In the genomic region with DNA sequence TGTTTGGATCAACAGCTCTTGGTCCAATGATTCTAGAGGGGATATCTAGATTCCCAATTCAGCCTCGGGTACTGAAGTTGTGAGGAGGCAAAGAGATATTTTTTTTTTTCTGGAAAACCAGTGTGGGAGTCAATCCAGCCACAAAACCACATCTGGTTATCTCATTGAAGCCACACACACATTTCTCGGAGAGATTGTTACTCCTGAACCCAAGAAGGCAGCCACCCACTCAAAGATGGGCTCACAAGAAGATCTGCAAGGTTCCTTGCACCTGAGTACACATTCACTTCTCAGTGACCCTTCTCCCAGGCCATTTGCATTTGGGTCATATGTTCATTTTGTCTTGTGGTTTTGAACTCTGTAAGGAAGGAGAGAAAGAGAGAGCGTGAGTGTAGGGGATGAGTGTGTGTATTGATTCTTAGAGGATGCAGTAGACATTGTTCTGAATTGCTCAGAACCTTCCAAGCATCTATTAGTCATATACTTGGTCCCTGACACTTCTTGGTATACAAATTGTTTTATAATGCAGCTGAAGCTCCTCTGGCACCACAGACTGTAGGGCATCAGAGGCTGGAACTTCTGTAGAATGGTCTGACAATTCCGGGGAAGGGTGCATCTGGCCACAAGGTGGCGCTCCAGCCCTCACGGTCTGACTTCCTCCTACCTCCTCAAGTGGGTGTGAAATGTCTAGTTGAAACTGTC, we compare ENCODE assay signal across 1 cellular context.
A peak's percentile ranks its signal among the peaks of the same experiment; 100 is the strongest.
TF ChIP-seq lines count a peak whose summit lies in the region.

No MANE protein-coding gene starts in this region.

TF ChIP-seq in K562, 482 proteins besides CTCF, POLR2A, EP300 and RAD21 (continued from another document and continues in another):
- TF ChIP-seq ZBTB40 (IDR thresholded peaks at IDR 0.05) (no peak), ZBTB40 (CRISPR knock-in tag; IDR thresholded peaks at IDR 0.05) (no peak), KLF6 (CRISPR knock-in tag; IDR thresholded peaks at IDR 0.05; ENCODE audit: borderline replicate concordance) (no peak), PYGO2 (tag; IDR thresholded peaks at IDR 0.05) (no peak), HES1 (IDR thresholded peaks at IDR 0.05; ENCODE audit: low read depth) (peak; percentile 78), NFIX (CRISPR knock-in tag; IDR thresholded peaks at IDR 0.05; ENCODE audit: low read depth) (no peak), BDP1 (IDR thresholded peaks at IDR 0.05; ENCODE audit: insufficient read depth, insufficient read length) (no peak), RBM25 (IDR thresholded peaks at IDR 0.05; ENCODE audit: low read depth, low read length, severe bottlenecking) (no peak), E2F1 (CRISPR knock-in tag; IDR thresholded peaks at IDR 0.05) (no peak), BHLHE40 (IDR thresholded peaks at IDR 0.05; ENCODE audit: low read length) (0 out of 2 replicates have a peak, but pooled peaks have one; percentile 13), DPF2 (IDR thresholded peaks at IDR 0.05) (peak; percentile 91), ZNF511 (CRISPR knock-in tag; IDR thresholded peaks at IDR 0.05) (no peak), ZNF76 (CRISPR knock-in tag; IDR thresholded peaks at IDR 0.05; ENCODE audit: borderline replicate concordance) (no peak), ZZZ3 (IDR thresholded peaks at IDR 0.05) (no peak), ZBTB1 (CRISPR knock-in tag; IDR thresholded peaks at IDR 0.05; ENCODE audit: borderline replicate concordance, low read depth) (no peak), NCOA4 (IDR thresholded peaks at IDR 0.05; ENCODE audit: partially characterized antibody) (no peak), ZNF347 (CRISPR knock-in tag; IDR thresholded peaks at IDR 0.05; ENCODE audit: low read depth) (no peak), THRAP3 (IDR thresholded peaks at IDR 0.05; ENCODE audit: borderline replicate concordance) (no peak), OTX1 (CRISPR knock-in tag; IDR thresholded peaks at IDR 0.05) (no peak), CEBPG (CRISPR knock-in tag; IDR thresholded peaks at IDR 0.05) (no peak), CEBPG (tag; conservative IDR thresholded peaks at IDR 0.05 in 1 of 2, IDR thresholded peaks at IDR 0.05 in 1 of 2) (no peak), SMC3 (conservative IDR thresholded peaks at IDR 0.05; ENCODE audit: insufficient read depth, low read depth, low read length) (peak; percentile 79), SMARCA4 (IDR thresholded peaks at IDR 0.05) (peak; percentile 92), THRB (CRISPR knock-in tag; conservative IDR thresholded peaks at IDR 0.05) (no peak), ZKSCAN8 (CRISPR knock-in tag; IDR thresholded peaks at IDR 0.05) (no peak), IRF9 (tag; IDR thresholded peaks at IDR 0.05) (no peak), FOXK1 (CRISPR knock-in tag; IDR thresholded peaks at IDR 0.05; ENCODE audit: borderline replicate concordance) (no peak), DDX20 (tag; IDR thresholded peaks at IDR 0.05; ENCODE audit: low read depth) (no peak), KDM4B (IDR thresholded peaks at IDR 0.05; ENCODE audit: borderline replicate concordance in 2 of 2, low read depth in 1 of 2) (no peak), ZNF165 (CRISPR knock-in tag; IDR thresholded peaks at IDR 0.05; ENCODE audit: borderline replicate concordance) (no peak), CREB5 (CRISPR knock-in tag; IDR thresholded peaks at IDR 0.05) (no peak), GABPB1 (CRISPR knock-in tag; IDR thresholded peaks at IDR 0.05) (no peak), PCBP2 (IDR thresholded peaks at IDR 0.05; ENCODE audit: low read depth, low read length, poor library complexity, severe bottlenecking) (no peak), ZNF431 (CRISPR knock-in tag; IDR thresholded peaks at IDR 0.05) (no peak), ZNF143 (CRISPR knock-in tag; IDR thresholded peaks at IDR 0.05) (no peak), ZNF780A (CRISPR knock-in tag; IDR thresholded peaks at IDR 0.05) (no peak)
- TF ChIP-seq, protein P1, sequence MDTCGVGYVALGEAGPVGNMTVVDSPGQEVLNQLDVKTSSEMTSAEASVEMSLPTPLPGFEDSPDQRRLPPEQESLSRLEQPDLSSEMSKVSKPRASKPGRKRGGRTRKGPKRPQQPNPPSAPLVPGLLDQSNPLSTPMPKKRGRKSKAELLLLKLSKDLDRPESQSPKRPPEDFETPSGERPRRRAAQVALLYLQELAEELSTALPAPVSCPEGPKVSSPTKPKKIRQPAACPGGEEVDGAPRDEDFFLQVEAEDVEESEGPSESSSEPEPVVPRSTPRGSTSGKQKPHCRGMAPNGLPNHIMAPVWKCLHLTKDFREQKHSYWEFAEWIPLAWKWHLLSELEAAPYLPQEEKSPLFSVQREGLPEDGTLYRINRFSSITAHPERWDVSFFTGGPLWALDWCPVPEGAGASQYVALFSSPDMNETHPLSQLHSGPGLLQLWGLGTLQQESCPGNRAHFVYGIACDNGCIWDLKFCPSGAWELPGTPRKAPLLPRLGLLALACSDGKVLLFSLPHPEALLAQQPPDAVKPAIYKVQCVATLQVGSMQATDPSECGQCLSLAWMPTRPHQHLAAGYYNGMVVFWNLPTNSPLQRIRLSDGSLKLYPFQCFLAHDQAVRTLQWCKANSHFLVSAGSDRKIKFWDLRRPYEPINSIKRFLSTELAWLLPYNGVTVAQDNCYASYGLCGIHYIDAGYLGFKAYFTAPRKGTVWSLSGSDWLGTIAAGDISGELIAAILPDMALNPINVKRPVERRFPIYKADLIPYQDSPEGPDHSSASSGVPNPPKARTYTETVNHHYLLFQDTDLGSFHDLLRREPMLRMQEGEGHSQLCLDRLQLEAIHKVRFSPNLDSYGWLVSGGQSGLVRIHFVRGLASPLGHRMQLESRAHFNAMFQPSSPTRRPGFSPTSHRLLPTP (IDR thresholded peaks at IDR 0.05; ENCODE audit: borderline replicate concordance, extremely low read depth, insufficient read length) = no peak
- TF ChIP-seq, protein P2, sequence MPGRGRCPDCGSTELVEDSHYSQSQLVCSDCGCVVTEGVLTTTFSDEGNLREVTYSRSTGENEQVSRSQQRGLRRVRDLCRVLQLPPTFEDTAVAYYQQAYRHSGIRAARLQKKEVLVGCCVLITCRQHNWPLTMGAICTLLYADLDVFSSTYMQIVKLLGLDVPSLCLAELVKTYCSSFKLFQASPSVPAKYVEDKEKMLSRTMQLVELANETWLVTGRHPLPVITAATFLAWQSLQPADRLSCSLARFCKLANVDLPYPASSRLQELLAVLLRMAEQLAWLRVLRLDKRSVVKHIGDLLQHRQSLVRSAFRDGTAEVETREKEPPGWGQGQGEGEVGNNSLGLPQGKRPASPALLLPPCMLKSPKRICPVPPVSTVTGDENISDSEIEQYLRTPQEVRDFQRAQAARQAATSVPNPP (IDR thresholded peaks at IDR 0.05; ENCODE audit: borderline replicate concordance, insufficient read depth, insufficient read length) = no peak
- TF ChIP-seq, protein P3, sequence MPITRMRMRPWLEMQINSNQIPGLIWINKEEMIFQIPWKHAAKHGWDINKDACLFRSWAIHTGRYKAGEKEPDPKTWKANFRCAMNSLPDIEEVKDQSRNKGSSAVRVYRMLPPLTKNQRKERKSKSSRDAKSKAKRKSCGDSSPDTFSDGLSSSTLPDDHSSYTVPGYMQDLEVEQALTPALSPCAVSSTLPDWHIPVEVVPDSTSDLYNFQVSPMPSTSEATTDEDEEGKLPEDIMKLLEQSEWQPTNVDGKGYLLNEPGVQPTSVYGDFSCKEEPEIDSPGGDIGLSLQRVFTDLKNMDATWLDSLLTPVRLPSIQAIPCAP (CRISPR knock-in tag; IDR thresholded peaks at IDR 0.05; ENCODE audit: borderline replicate concordance) = no peak
